8 cellular contexts compared by ENCODE assay signal in genomic region chr12:31728917-31729640, GRCh38. TPM values are rescaled to one million over a fixed set of nuclear protein-coding genes. Genes with fewer than 3 reads are reported as not detected.
DNase-seq lines count a peak whose midpoint lies in the region; TF ChIP-seq lines count a peak whose summit lies in the region.

Gene AMN1, minus strand, starts transcription at chr12:31729021. Its CDS starts 13 bp downstream, at chr12:31729008.

- TF ChIP-seq CTCF in HFF-Myc (IDR thresholded peaks at IDR 0.05; ENCODE audit: low read depth, low read length, missing control alignments) = no peak

- peak within 1 kb of the TSS; percentile 68 for H3K4me3 ChIP-seq in HFF-Myc (replicated peaks; ENCODE audit: low read depth, low read length)

- no peaks in the 10 kb centered on the region for H3K9me3 Mint-ChIP-seq in activated naive CD4-positive, alpha-beta T cell treated with anti-CD3 and anti-CD28 coated beads, Interleukin-2, amount 50 U/mL, for 24 hours

- H3K36me3 Mint-ChIP-seq in activated naive CD4-positive, alpha-beta T cell treated with anti-CD3 and anti-CD28 coated beads, Interleukin-2, amount 50 U/mL, for 24 hours = peaks cover 32% of the 10 kb centered on the region

- H3K27me3 Mint-ChIP-seq in activated naive CD4-positive, alpha-beta T cell treated with anti-CD3 and anti-CD28 coated beads, Interleukin-2, amount 50 U/mL, for 24 hours = no peaks in the 10 kb centered on the region

- H3K4me1 Mint-ChIP-seq in activated naive CD4-positive, alpha-beta T cell treated with anti-CD3 and anti-CD28 coated beads, Interleukin-2, amount 50 U/mL, for 24 hours = peaks cover 57% of the 10 kb centered on the region

- H3K4me3 Mint-ChIP-seq in activated naive CD4-positive, alpha-beta T cell treated with anti-CD3 and anti-CD28 coated beads, Interleukin-2, amount 50 U/mL, for 24 hours = peak within 1 kb of the TSS; percentile 99

- H3K27ac Mint-ChIP-seq in activated naive CD4-positive, alpha-beta T cell treated with anti-CD3 and anti-CD28 coated beads, Interleukin-2, amount 50 U/mL, for 24 hours = peak within 1 kb of the TSS; percentile 99

- peak; percentile 99 for DNase-seq in GM04504 (ENCODE audit: low read depth)
- peak; percentile 95 for DNase-seq in HFF-Myc (ENCODE audit: extremely low read depth, low read depth)
- DNase-seq in NAMALWA (ENCODE audit: low spot score) = peak; percentile 100
- DNase-seq in SK-N-DZ (ENCODE audit: low spot score) = peak; percentile 100
- peak; percentile 98 for DNase-seq in globus pallidus (ENCODE audit: low spot score)
- DNase-seq in non-pigmented ciliary epithelial cell (ENCODE audit: low read depth) = peak; percentile 97
- DNase-seq in superior temporal gyrus (ENCODE audit: extremely low spot score) = peak; percentile 99

RNA-seq across cellular contexts. Expression of gene AMN1, which starts in this region (rescaled TPM):
- 27.1 and 27.5 TPM in 2 replicates for polyA plus RNA-seq in SK-N-DZ (2014; cell fraction: cytosol; rRNA removed)
- polyA plus RNA-seq in SK-N-DZ (2014; cell fraction: nucleus; rRNA removed) = 22.5 and 30.0 TPM in 2 replicates

Comparison
In these comparisons a context has a peak if more than half of its experiments do, and no peak if none do; other contexts are left out.
1. Peak in every context shown above with its lines: DNase-seq and H3K4me3 ChIP-seq.